Comparison of ENCODE assay signal across 8 cellular contexts in genomic region chr15:89119489-89120478, GRCh38. TPM values are rescaled to one million over a fixed set of nuclear protein-coding genes. Genes with fewer than 3 reads are reported as not detected.
DNase-seq lines count a peak whose midpoint lies in the region; ATAC-seq, FAIRE-seq and TF ChIP-seq lines count a peak whose summit lies in the region.

No MANE protein-coding gene starts in this region.

- H3K27me3 ChIP-seq in SJSA1 (replicated peaks) (no peaks in the 10 kb centered on the region), foreskin keratinocyte (no peaks in the 10 kb centered on the region), Karpas-422 (ENCODE audit: low read length) (no peaks in the 10 kb centered on the region)

- ATAC-seq in foreskin keratinocyte, result peak; percentile 12
- no peak for ATAC-seq in GM18517 (IDR thresholded peaks at IDR 0.05; ENCODE audit: unreplicated experiment)

- no peaks in the 10 kb centered on the region for H3K9me3 ChIP-seq in SJSA1 (replicated peaks)
- no peaks in the 10 kb centered on the region for H3K9me3 ChIP-seq in Karpas-422 (ENCODE audit: low read length)

- no peaks in the 10 kb centered on the region for H4K20me1 ChIP-seq in Karpas-422 (ENCODE audit: insufficient read depth, low read depth, low read length)

- no peak overlapping the region for H2AFZ ChIP-seq in Karpas-422 (ENCODE audit: low read length)

- FAIRE-seq in HTR-8/SVneo (lab: Jason Lieb, UNC), result no peak

- H3K4me2 ChIP-seq in Karpas-422 (ENCODE audit: low read depth, low read length, poor library complexity, severe bottlenecking), result no peak overlapping the region

- peaks cover 56% of the 10 kb centered on the region for H3K36me3 ChIP-seq in SJSA1
- H3K36me3 ChIP-seq in Karpas-422 (ENCODE audit: insufficient read depth, low read length), result peaks cover 9% of the 10 kb centered on the region; the same call in 1 of the 2 replicates

- H3K27ac ChIP-seq in SJSA1 (peak overlapping the region; percentile 37), foreskin keratinocyte (peak overlapping the region; percentile 30), Karpas-422 (ENCODE audit: low read length) (no peak overlapping the region)

- H3K9ac ChIP-seq in Karpas-422 (ENCODE audit: low read length), result no peak overlapping the region

- H3K9me2 ChIP-seq in Karpas-422 (replicated peaks; ENCODE audit: insufficient read depth, low read length), result no peaks in the 10 kb centered on the region

- H3K4me1 ChIP-seq in SJSA1 (replicated peaks) (peaks cover 9% of the 10 kb centered on the region), foreskin keratinocyte (peaks cover 27% of the 10 kb centered on the region), Karpas-422 (ENCODE audit: low read length) (peaks cover 25% of the 10 kb centered on the region)

- TF ChIP-seq CTCF in foreskin keratinocyte (conservative IDR thresholded peaks at IDR 0.05) (no peak), retinal pigment epithelial cell (conservative IDR thresholded peaks at IDR 0.05; ENCODE audit: low read depth, low read length) (no peak)

- peaks cover 12% of the 10 kb centered on the region for H3K79me2 ChIP-seq in Karpas-422 (ENCODE audit: low read length)

- H3K4me3 ChIP-seq in SJSA1 (no peak overlapping the region), retinal pigment epithelial cell (ENCODE audit: low read length) (no peak overlapping the region), Karpas-422 (ENCODE audit: low read length) (no peak overlapping the region)

- DNase-seq in GM03348 (ENCODE audit: low spot score) (peak; percentile 67), SJSA1 (ENCODE audit: low read depth in 1 of 2, low spot score in 2 of 2) (no peak), foreskin keratinocyte (no peak), retinal pigment epithelial cell (ENCODE audit: low read depth) (peak; percentile 42), Ammon's horn (ENCODE audit: low spot score) (no peak), Karpas-422 (no peak), HTR-8/SVneo (ENCODE audit: insufficient read length, low spot score) (no peak)

RNA-seq across cellular contexts. Expression of gene ABHD2, which starts 31.5 kb away (rescaled TPM):
- total RNA-seq in SJSA1 (2014; rRNA removed; shearing (Covaris generic)), result 20.9 and 32.6 TPM in 2 replicates
- total RNA-seq in foreskin keratinocyte, result 32.7 and 41.4 TPM in 2 replicates
- 4.9 and 6.5 TPM in 2 replicates for polyA plus RNA-seq in foreskin keratinocyte
- total RNA-seq in Karpas-422 (2014; rRNA removed; shearing (Covaris generic); ENCODE audit: low replicate concordance), result 28.3 and 43.6 TPM in 2 replicates

Comparison
In these comparisons a context has a peak if more than half of its experiments do, and no peak if none do; other contexts are left out.
1. DNase-seq: peak in GM03348 (single experiment) and retinal pigment epithelial cell (single experiment); none in SJSA1 (0 of 2), foreskin keratinocyte (0 of 2), Ammon's horn (single experiment), Karpas-422 (single experiment) and HTR-8/SVneo (single experiment).